ENCODE assay signal across 10 cellular contexts in the genomic region with DNA sequence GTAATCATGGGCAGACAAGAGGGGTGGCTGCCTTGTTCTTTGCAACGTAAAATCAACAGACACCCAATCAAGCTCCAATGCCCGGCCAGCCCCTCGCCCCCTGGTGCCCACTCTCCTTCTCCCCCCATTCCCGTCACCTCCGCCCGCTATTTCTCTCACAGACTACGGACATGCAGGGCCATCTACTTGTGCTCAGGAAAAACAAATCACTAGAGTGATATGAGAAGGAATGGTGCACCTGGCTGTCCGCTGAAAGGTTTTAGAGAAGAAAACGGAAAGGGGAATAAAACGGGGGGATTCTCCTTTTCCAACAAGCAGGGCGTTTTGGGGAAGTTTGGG. TPM values are rescaled to one million over a fixed set of nuclear protein-coding genes. Genes with fewer than 3 reads are reported as not detected.
A peak's percentile ranks its signal among the peaks of the same experiment; 100 is the strongest.
DNase-seq lines count a peak whose midpoint lies in the region; ATAC-seq and TF ChIP-seq lines count a peak whose summit lies in the region.
"Had no signal": no experiment of that assay in that cellular context is flagged by ENCODE, and none has a peak within 500 bp of the region (broad histone marks: within the 10 kb centered on the region; RNA-seq: fewer than 3 reads in every experiment).

No MANE protein-coding gene starts in this region.

- no peak for TF ChIP-seq POLR2A in breast epithelium (IDR thresholded peaks at IDR 0.05)

- no peak overlapping the region for H3K27ac ChIP-seq in A673 (ENCODE audit: low read depth, low read length, poor library complexity, severe bottlenecking)
- H3K27ac ChIP-seq in breast epithelium = no peak overlapping the region

- no peaks in the 10 kb centered on the region for H3K9me3 ChIP-seq in A673 (ENCODE audit: low read depth, low read length, poor library complexity, severe bottlenecking)
- H3K9me3 ChIP-seq in breast epithelium = no peaks in the 10 kb centered on the region
- no peaks in the 10 kb centered on the region for H3K9me3 ChIP-seq in mononuclear cell (ENCODE audit: low read depth, low read length)

- no peak for TF ChIP-seq CTCF in A673 (conservative IDR thresholded peaks at IDR 0.05; ENCODE audit: low read depth, low read length)
- no peak for TF ChIP-seq CTCF in HFF-Myc (IDR thresholded peaks at IDR 0.05; ENCODE audit: low read depth, low read length, missing control alignments)
- no peak for TF ChIP-seq CTCF in breast epithelium (IDR thresholded peaks at IDR 0.05)

- ATAC-seq in GM21786 (IDR thresholded peaks at IDR 0.05; ENCODE audit: unreplicated experiment) = no peak

- H3K4me1 ChIP-seq in A673 (ENCODE audit: insufficient read depth, low read length, poor library complexity, severe bottlenecking) (peaks cover 18% of the 10 kb centered on the region), breast epithelium (peaks cover 0 to 15% of the 10 kb centered on the region in 2 donors), mononuclear cell (ENCODE audit: insufficient read depth, low read length) (peaks cover 37% of the 10 kb centered on the region)

- intact Hi-C loops in A673 (cut with micrococcal nuclease; ENCODE audit: unreplicated experiment) (loop anchor here (5.0 to 10.0 kb wide), 2 partner anchors 398 to 450 kb away; no protein-coding TSS in a partner anchor), breast epithelium (cut with DNase I; ENCODE audit: low total_unique reads) (no loop called here)

- H3K36me3 ChIP-seq in A673 (ENCODE audit: insufficient read depth, low read length, poor library complexity, severe bottlenecking) (no peaks in the 10 kb centered on the region), breast epithelium (no peaks in the 10 kb centered on the region)

- CTCF ChIA-PET in A673 (lab: Charles Lee) = interaction anchor here (0.9 kb wide), 1 partner anchor 449 kb away, joined by 3 read pairs; no protein-coding TSS in a partner anchor

- POLR2A ChIA-PET in A673 (lab: Charles Lee; ENCODE audit: low non-redundant PET) = no interaction called here

- H3K27me3 ChIP-seq in A673 (replicated peaks; ENCODE audit: insufficient read depth, low read depth, low read length, poor library complexity) = peaks cover 57% of the 10 kb centered on the region
- peaks cover 0 to 60% of the 10 kb centered on the region in 2 donors for H3K27me3 ChIP-seq in breast epithelium
- H3K27me3 ChIP-seq in mononuclear cell (ENCODE audit: insufficient read depth, low read length) = peaks cover 94% of the 10 kb centered on the region

- DNase-seq in A673 (ENCODE audit: low spot score) = no peak
- DNase-seq in HFF-Myc (ENCODE audit: extremely low read depth, low read depth) = no peak
- no peak for DNase-seq in breast epithelium (ENCODE audit: low spot score in 2 of 2)
- no peak for DNase-seq in NCI-H526 (lab: John Stamatoyannopoulos, UW)
- no peak for DNase-seq in DMS53 treated with DMSO at 0.1 percent for 48 hours (lab: John Stamatoyannopoulos, UW; ENCODE audit: unreplicated experiment)
- DNase-seq in NCI-H2107 treated with DMSO at 0.1 percent for 48 hours (lab: John Stamatoyannopoulos, UW; ENCODE audit: unreplicated experiment) = no peak

- peak overlapping the region; percentile 65 for H3K4me3 ChIP-seq in A673 (ENCODE audit: low read depth, low read length, poor library complexity, severe bottlenecking)
- 0 out of 2 replicates have a peak overlapping the region, but pooled peaks have one; percentile 48 for H3K4me3 ChIP-seq in HFF-Myc (replicated peaks; ENCODE audit: low read depth, low read length)
- peak overlapping the region; percentile 72 to 75 (median 74) for H3K4me3 ChIP-seq in breast epithelium
- peak overlapping the region; percentile 7 for H3K4me3 ChIP-seq in mononuclear cell (ENCODE audit: low read length)

- no TSS peak for BruUV-seq in A673 (replicated peaks; lab: Mats Ljungman, UMichigan)

RNA-seq across cellular contexts. Expression of a gene that starts 0.4 kb away (rescaled TPM):
- total RNA-seq in A673 (2021) (0.72 and 0.80 TPM in 2 replicates), breast epithelium (not detected), mononuclear cell (not detected)
- total RNA-seq: posterior vena cava; T-helper 2 cell treated with Interferon-gamma antibody and Interleukin-4, amounts not matched to agents 100 ng/mL and 5 ng/mL, for 36 hours had no signal

Comparison
In these comparisons a context has a peak if more than half of its experiments do, and no peak if none do; other contexts are left out.
1. H3K4me3 ChIP-seq: peak in every context shown above with its lines; median percentile 74 in breast epithelium; 65 in A673; 48 in HFF-Myc; 7 in mononuclear cell.